Comparison of ENCODE assay signal across 26 cellular contexts in the genomic region with DNA sequence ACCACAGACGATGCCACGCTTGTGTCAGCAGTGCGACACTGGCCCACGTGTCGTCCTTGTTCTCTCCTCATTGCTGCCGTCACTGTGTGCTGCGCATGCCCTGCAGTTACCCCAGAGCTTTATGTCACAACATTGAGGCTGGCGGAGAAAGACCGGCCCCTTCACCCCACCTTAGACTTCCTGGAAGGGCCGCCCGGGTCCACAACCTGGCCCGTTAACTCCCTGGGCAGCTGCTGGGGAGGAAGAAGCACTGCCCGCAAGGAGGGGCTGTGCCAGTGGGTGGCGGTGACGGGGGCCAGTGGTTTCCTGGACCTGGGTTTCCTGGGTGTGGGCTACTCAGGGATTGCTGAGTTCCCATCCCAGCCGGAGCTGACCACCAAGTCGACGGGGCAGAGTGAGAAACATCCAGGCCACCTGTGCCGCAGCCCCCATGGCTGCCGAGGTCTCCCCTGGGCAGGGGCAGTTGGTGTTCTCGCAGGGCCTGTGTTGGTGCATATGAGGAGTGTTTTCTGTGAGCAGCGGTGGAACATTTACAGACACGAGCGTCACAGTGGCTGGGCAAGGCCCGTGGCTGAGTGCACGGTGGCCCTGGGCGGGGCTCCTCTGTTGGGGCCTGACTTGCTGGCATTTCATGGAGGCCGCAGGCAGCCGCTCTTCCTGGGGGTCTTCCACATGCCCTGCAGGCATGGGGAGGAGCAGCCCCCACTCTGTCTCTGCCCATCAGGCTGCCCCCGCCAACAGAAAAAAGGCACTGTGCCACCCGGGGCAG. TPM values are rescaled to one million over a fixed set of nuclear protein-coding genes. Genes with fewer than 3 reads are reported as not detected.
DNase-seq lines count a peak whose midpoint lies in the region; ATAC-seq, FAIRE-seq and TF ChIP-seq lines count a peak whose summit lies in the region.
"Had no signal": no experiment of that assay in that cellular context is flagged by ENCODE, and none has a peak within 500 bp of the region (broad histone marks: within the 10 kb centered on the region; RNA-seq: fewer than 3 reads in every experiment).

No MANE protein-coding gene starts in this region.

- peaks cover 0 to 90% of the 10 kb centered on the region in 2 experiments; a peak in 3 of 4 replicates for H3K79me2 ChIP-seq in H1 (ENCODE audit: control insufficient read depth in 1 of 2, insufficient read depth in 2 of 2, low read length in 2 of 2)

- WGBS in H1 (ENCODE audit: extremely low coverage in 1 of 2, insufficient coverage in 1 of 2, insufficient read length in 1 of 2, insufficient replicate concordance in 2 of 2, low coverage in 1 of 2, low lambda C conversion rate in 2 of 2, missing lambda C conversion rate in 1 of 2), 2 experiments: 95% methylated on average over 30 of the region's 31 CpGs; no CpG with 5 or more reads in 1 of the 2 experiments
- 80 to 84% methylated on average over 5 to 30 of the region's 31 CpGs for WGBS in upper lobe of left lung, 2 donors

- no peak overlapping the region for H3K18ac ChIP-seq in H1 (ENCODE audit: extremely low read depth, low read length)

- H3K23ac ChIP-seq in H1 (ENCODE audit: insufficient read length): no peak overlapping the region

- peaks cover 2% of the 10 kb centered on the region; the same call in 1 of the 2 replicates for H3K27me3 Mint-ChIP-seq in HFFc6 (ENCODE audit: insufficient read depth)
- no peaks in the 10 kb centered on the region for H3K27me3 Mint-ChIP-seq in T-helper 2 cell treated with Interferon-gamma antibody and Interleukin-4, amounts not matched to agents 5 μg/mL and 100 μg/mL, for 36 hours (ENCODE audit: low read depth)
- H3K27me3 Mint-ChIP-seq: stimulated activated naive CD8-positive, alpha-beta T cell treated with anti-CD3 and anti-CD28 coated beads, Interleukin-15, Interleukin-2, amounts not matched to agents 100 ng/mL and 50 ng/mL, for 24 hours had no signal

- H3K36me3 Mint-ChIP-seq in HFFc6 (ENCODE audit: low read depth): peaks cover 38% of the 10 kb centered on the region
- H3K36me3 Mint-ChIP-seq in T-helper 2 cell treated with Interferon-gamma antibody and Interleukin-4, amounts not matched to agents 5 μg/mL and 100 μg/mL, for 36 hours (ENCODE audit: low read depth): peaks cover 37% of the 10 kb centered on the region

- H4K8ac ChIP-seq in H1 (ENCODE audit: extremely low read depth, insufficient read depth, low read length): peak overlapping the region; percentile 57; the same call in 1 of the 2 replicates

- H3K56ac ChIP-seq in H1 (replicated peaks; ENCODE audit: insufficient read length, low read depth, low read length): no peak overlapping the region

- TF ChIP-seq POLR2A in H1 (IDR thresholded peaks at IDR 0.05; ENCODE audit: control extremely low read depth in 1 of 2, low read depth in 2 of 2, low read length in 2 of 2): no peak
- peak in 1 of 4 donors; percentile 57 for TF ChIP-seq POLR2A in upper lobe of left lung (IDR thresholded peaks at IDR 0.05)

- POLR2A ChIA-PET in H1 (lab: Charles Lee; ENCODE audit: partially characterized antibody): no interaction called here

- intact Hi-C loops in Right ventricle myocardium inferior (cut with DNase I): no loop called here
- intact Hi-C loops in left ventricle myocardium inferior (cut with micrococcal nuclease): no loop called here
- intact Hi-C loops in mucosa of descending colon (cut with DNase I, micrococcal nuclease): no loop called here

- TF ChIP-seq EP300 in H1 (IDR thresholded peaks at IDR 0.05; ENCODE audit: borderline replicate concordance in 1 of 2, low read depth in 2 of 2, low read length in 2 of 2) (no peak), upper lobe of left lung (IDR thresholded peaks at IDR 0.05) (peak in 3 of 4 donors; percentile 27 to 91 (median 52))

- H3K27me3 ChIP-seq in left ventricle myocardium inferior (ENCODE audit: low read depth) (no peaks in the 10 kb centered on the region), H1 (replicated peaks in 1 of 4; ENCODE audit: control insufficient read depth in 3 of 4, extremely low read depth in 1 of 4, insufficient read depth in 3 of 4, low read length in 3 of 4) (no peaks in the 10 kb centered on the region), upper lobe of left lung (no peaks in the 10 kb centered on the region)
- H3K27me3 ChIP-seq: colonic mucosa, sigmoid colon had no signal

- no peak overlapping the region for H3K4ac ChIP-seq in H1 (replicated peaks; ENCODE audit: insufficient read length, low read depth, low read length)

- no peak overlapping the region for H3K4me3 Mint-ChIP-seq in HFFc6
- H3K4me3 Mint-ChIP-seq in T-helper 2 cell treated with Interferon-gamma antibody and Interleukin-4, amounts not matched to agents 5 μg/mL and 100 μg/mL, for 36 hours: no peak overlapping the region
- H3K4me3 Mint-ChIP-seq: stimulated activated naive CD8-positive, alpha-beta T cell treated with anti-CD3 and anti-CD28 coated beads, Interleukin-15, Interleukin-2, amounts not matched to agents 100 ng/mL and 50 ng/mL, for 24 hours had no signal

- no peak for TF ChIP-seq RAD21 in H1 (IDR thresholded peaks at IDR 0.05 in 1 of 2, conservative IDR thresholded peaks at IDR 0.05 in 1 of 2; ENCODE audit: low read depth in 2 of 2, low read length in 2 of 2)

- no peak overlapping the region for H2BK120ac ChIP-seq in H1 (replicated peaks; ENCODE audit: low read depth, low read length)

- peaks cover 35% of the 10 kb centered on the region for H3K79me1 ChIP-seq in H1 (ENCODE audit: low read depth, low read length)

- peaks cover 14% of the 10 kb centered on the region for H3K36me3 ChIP-seq in left ventricle myocardium inferior
- H3K36me3 ChIP-seq in H1 (ENCODE audit: control insufficient read depth in 2 of 4, insufficient read depth in 4 of 4, low read length in 3 of 4): peaks cover 2 to 5% (median 3%) of the 10 kb centered on the region in 4 experiments; a peak in 4 of 8 replicates
- H3K36me3 ChIP-seq in mucosa of descending colon (ENCODE audit: low read depth): no peaks in the 10 kb centered on the region
- peaks cover 0 to 25% (median 13%) of the 10 kb centered on the region in 4 donors for H3K36me3 ChIP-seq in upper lobe of left lung
- H3K36me3 ChIP-seq: colonic mucosa had no signal

- no peak overlapping the region for H2BK20ac ChIP-seq in H1 (ENCODE audit: low read length)

- FAIRE-seq in H1 (lab: Jason Lieb, UNC): no peak
- FAIRE-seq: A204.1, GM12892 had no signal

- H4K5ac ChIP-seq in H1 (ENCODE audit: insufficient read length, low read depth, low read length): no peak overlapping the region

- ATAC-seq in Right ventricle myocardium inferior: no peak
- peak; percentile 44 for ATAC-seq in mucosa of descending colon
- peak; percentile 53 to 58 for ATAC-seq in upper lobe of left lung (ENCODE audit: low FRiP score in 2 of 2)

- CTCF ChIA-PET in H1 (lab: Charles Lee; ENCODE audit: partially characterized antibody): no interaction called here

- H2BK5ac ChIP-seq in H1 (ENCODE audit: low read depth, low read length): no peak overlapping the region; the same call in 1 of the 2 replicates

- H3K14ac ChIP-seq in H1 (ENCODE audit: insufficient read length): no peak overlapping the region

- H3K4me2 ChIP-seq in H1 (ENCODE audit: insufficient read depth in 1 of 2, low read depth in 2 of 2, low read length in 2 of 2): no peak overlapping the region

- H3K27ac ChIP-seq in left ventricle myocardium inferior (replicated peaks): no peak overlapping the region
- no peak overlapping the region for H3K27ac ChIP-seq in H1 (ENCODE audit: low read depth, low read length)
- H3K27ac ChIP-seq in upper lobe of left lung: peak overlapping the region; percentile 58 to 75 (median 69)
- H3K27ac ChIP-seq: C4-2B, colonic mucosa, sigmoid colon, VCaP had no signal

- TF ChIP-seq CTCF in left ventricle myocardium inferior (IDR thresholded peaks at IDR 0.05; ENCODE audit: borderline replicate concordance) (no peak), H1 (IDR thresholded peaks at IDR 0.05; ENCODE audit: control extremely low read depth in 1 of 3, insufficient read depth in 1 of 3, low read depth in 1 of 3, low read length in 3 of 3) (no peak), mucosa of descending colon (IDR thresholded peaks at IDR 0.05) (no peak), upper lobe of left lung (IDR thresholded peaks at IDR 0.05) (no peak), HFFc6 (IDR thresholded peaks at IDR 0.05) (no peak)

- H2AK5ac ChIP-seq in H1 (ENCODE audit: low read depth, low read length): no peak overlapping the region

- no peaks in the 10 kb centered on the region for H3K9me3 Mint-ChIP-seq in HFFc6
- H3K9me3 Mint-ChIP-seq in T-helper 2 cell treated with Interferon-gamma antibody and Interleukin-4, amounts not matched to agents 5 μg/mL and 100 μg/mL, for 36 hours: no peaks in the 10 kb centered on the region
- H3K9me3 Mint-ChIP-seq: stimulated activated naive CD8-positive, alpha-beta T cell treated with anti-CD3 and anti-CD28 coated beads, Interleukin-15, Interleukin-2, amounts not matched to agents 100 ng/mL and 50 ng/mL, for 24 hours had no signal

- no peak overlapping the region for H2BK15ac ChIP-seq in H1 (ENCODE audit: low read length)

- H3K4me1 ChIP-seq in left ventricle myocardium inferior (no peaks in the 10 kb centered on the region), H1 (replicated peaks in 1 of 4; ENCODE audit: control insufficient read depth in 3 of 4, insufficient read depth in 4 of 4, low read length in 3 of 4) (peaks cover 0 to 2% (median 0%) of the 10 kb centered on the region in 4 experiments; a peak in 3 of 7 replicates), mucosa of descending colon (ENCODE audit: low read depth) (no peaks in the 10 kb centered on the region), upper lobe of left lung (peaks cover 0 to 13% (median 2%) of the 10 kb centered on the region in 4 donors)
- H3K4me1 ChIP-seq: colonic mucosa, sigmoid colon had no signal

- H2BK12ac ChIP-seq in H1 (ENCODE audit: low read depth, low read length): no peak overlapping the region

- H3K9ac ChIP-seq in H1 (replicated peaks in 1 of 4; ENCODE audit: extremely low read depth in 1 of 4, low read depth in 3 of 4, low read length in 3 of 4): no peak overlapping the region

- peaks cover 11 to 20% of the 10 kb centered on the region in 2 experiments for H4K20me1 ChIP-seq in H1 (replicated peaks in 1 of 2; ENCODE audit: control insufficient read depth in 1 of 2, insufficient read depth in 2 of 2, low read length in 2 of 2)

- H2AFZ ChIP-seq in H1 (ENCODE audit: low read length): no peak overlapping the region

- no peak overlapping the region for H4K91ac ChIP-seq in H1 (replicated peaks; ENCODE audit: insufficient read length, low read length)

- H3K9me3 ChIP-seq in left ventricle myocardium inferior (replicated peaks) (no peaks in the 10 kb centered on the region), H1 (ENCODE audit: insufficient read depth in 2 of 2, low read depth in 1 of 2, low read length in 1 of 2) (no peaks in the 10 kb centered on the region), mucosa of descending colon (no peaks in the 10 kb centered on the region), upper lobe of left lung (no peaks in the 10 kb centered on the region)
- H3K9me3 ChIP-seq: colonic mucosa, sigmoid colon had no signal

- H3K4me1 Mint-ChIP-seq in HFFc6 (ENCODE audit: low read depth): no peaks in the 10 kb centered on the region
- peaks cover 9% of the 10 kb centered on the region for H3K4me1 Mint-ChIP-seq in T-helper 2 cell treated with Interferon-gamma antibody and Interleukin-4, amounts not matched to agents 5 μg/mL and 100 μg/mL, for 36 hours (ENCODE audit: low read depth)

- DNase-seq in Right ventricle myocardium inferior (ENCODE audit: missing footprints) (peak; percentile 84), left ventricle myocardium inferior (no peak), H1 (ENCODE audit: low read depth in 1 of 2, low spot score in 2 of 2) (no peak), mucosa of descending colon (no peak), upper lobe of left lung (peak in 1 of 2 donors; percentile 81), HFFc6 (no peak), dermis blood vessel endothelial cell (no peak)
- DNase-seq in T-helper 2 cell treated with Interferon-gamma antibody and Interleukin-4, amounts not matched to agents 5 μg/mL and 100 μg/mL, for 36 hours (ENCODE audit: low spot score): no peak
- DNase-seq: activated naive CD4-positive, alpha-beta T cell treated with Interleukin-2 at 50 U/mL for 16 hours; colonic mucosa; DMS153; H7; hypothalamus; MM.1S; NCI-H748 treated with DMSO at 0.1 percent for 48 hours; SIG-M5; sigmoid colon had no signal

- H3K27ac Mint-ChIP-seq in HFFc6: no peak overlapping the region
- H3K27ac Mint-ChIP-seq in T-helper 2 cell treated with Interferon-gamma antibody and Interleukin-4, amounts not matched to agents 5 μg/mL and 100 μg/mL, for 36 hours: no peak overlapping the region
- H3K27ac Mint-ChIP-seq: stimulated activated naive CD8-positive, alpha-beta T cell treated with anti-CD3 and anti-CD28 coated beads, Interleukin-15, Interleukin-2, amounts not matched to agents 100 ng/mL and 50 ng/mL, for 24 hours had no signal

- H3K4me3 ChIP-seq in left ventricle myocardium inferior (no peak overlapping the region), H1 (ENCODE audit: extremely low read depth in 1 of 4, insufficient read depth in 2 of 4, low read depth in 3 of 4, low read length in 4 of 4) (no peak overlapping the region), mucosa of descending colon (no peak overlapping the region), upper lobe of left lung (no peak overlapping the region)
- H3K4me3 ChIP-seq: colonic mucosa, sigmoid colon had no signal

- H3K23me2 ChIP-seq in H1 (ENCODE audit: low read depth, low read length): peaks cover 2% of the 10 kb centered on the region; the same call in 1 of the 2 replicates

RNA-seq across cellular contexts. Expression of a gene that starts 23.1 kb away (rescaled TPM):
- total RNA-seq in Right ventricle myocardium inferior: 46.7 TPM
- 48.7 TPM for total RNA-seq in left ventricle myocardium inferior
- 81.9 and 84.8 TPM in 2 replicates for total RNA-seq in H1 (2021; fragmentation: NEBNext Ultra II Directional; extraction: Animal tissue kit (Norgen Biotek cat#: 25700))
- polyA plus RNA-seq in H1 (2011; rRNA removed): 35.5 and 43.6 TPM in 2 replicates
- 51.7 TPM for polyA plus RNA-seq in H1 (2011; cell fraction: cytosol; rRNA removed)
- 54.2 TPM for polyA plus RNA-seq in H1 (2011; cell fraction: nucleus; rRNA removed)
- 68.2 to 75.6 TPM (median 71.3 TPM) in 4 replicates for polyA plus RNA-seq in H1 (2012, experiment 1 of 2)
- 27.7 TPM for polyA plus RNA-seq in H1 (2012, experiment 2 of 2)
- 54.0 TPM for polyA plus RNA-seq in H1 (2013, experiment 1 of 2)
- 54.0 TPM for polyA plus RNA-seq in H1 (2013, experiment 2 of 2)
- 51.8 and 52.5 TPM in 2 replicates for polyA minus RNA-seq in H1 (2011; rRNA and poly(A)+ RNA removed)
- 33.2 TPM for polyA minus RNA-seq in H1 (2011; cell fraction: cytosol; rRNA and poly(A)+ RNA removed)
- polyA minus RNA-seq in H1 (2011; cell fraction: nucleus; rRNA and poly(A)+ RNA removed): 26.5 TPM
- 10 to 100 TPM; 52.7 to 66.4 (median 54.3) TPM for total RNA-seq in mucosa of descending colon
- total RNA-seq in upper lobe of left lung: 10 to 100 TPM; 23.2 to 45.2 (median 37.9) TPM
- total RNA-seq in HFFc6 (2021; fragmentation: NEBNext Ultra II Directional; extraction: Animal tissue kit (Norgen Biotek cat#: 25700)): 100 to 1,000 TPM; 121 to 155 (median 150) TPM
- total RNA-seq in dermis blood vessel endothelial cell: 49.5 and 122 TPM in 2 replicates

RNA-seq across cellular contexts. Expression of a gene that starts 50.3 kb away (rescaled TPM):
- total RNA-seq in Right ventricle myocardium inferior (not detected), left ventricle myocardium inferior (not detected), mucosa of descending colon (under 1 TPM in 1 of 3 donors, not detected in 2; 0.19 TPM), upper lobe of left lung (not detected), dermis blood vessel endothelial cell (not detected in 2 replicates)
- total RNA-seq in H1 (2021; fragmentation: NEBNext Ultra II Directional; extraction: Animal tissue kit (Norgen Biotek cat#: 25700)): not detected in 2 replicates
- polyA plus RNA-seq in H1 (2011; rRNA removed): 0.05 TPM in 1 of 2 replicates, not detected in the other
- not detected for polyA plus RNA-seq in H1 (2011; cell fraction: cytosol; rRNA removed)
- polyA plus RNA-seq in H1 (2011; cell fraction: nucleus; rRNA removed): 0.07 TPM
- polyA plus RNA-seq in H1 (2012, experiment 1 of 2): not detected in 4 replicates
- polyA plus RNA-seq in H1 (2012, experiment 2 of 2): not detected
- polyA plus RNA-seq in H1 (2013, experiment 1 of 2): not detected
- polyA plus RNA-seq in H1 (2013, experiment 2 of 2): not detected
- polyA minus RNA-seq in H1 (2011; rRNA and poly(A)+ RNA removed): not detected in 2 replicates
- polyA minus RNA-seq in H1 (2011; cell fraction: cytosol; rRNA and poly(A)+ RNA removed): not detected
- polyA minus RNA-seq in H1 (2011; cell fraction: nucleus; rRNA and poly(A)+ RNA removed): not detected
- total RNA-seq in HFFc6 (2021; fragmentation: NEBNext Ultra II Directional; extraction: Animal tissue kit (Norgen Biotek cat#: 25700)): not detected
- total RNA-seq: colonic mucosa; OCI-LY7; omental fat pad; sigmoid colon; T-helper 1 cell treated with Interleukin-12 subunit alpha and Interleukin-12 subunit beta and Interleukin-4 antibody, amounts not matched to agents 30 ng/mL and 1 ng/mL, for 36 hours; urinary bladder had no signal
- polyA plus RNA-seq: sigmoid colon, urinary bladder had no signal

RNA-seq across cellular contexts. Expression of a gene that starts 59.4 kb away (rescaled TPM):
- 0.11 TPM for total RNA-seq in Right ventricle myocardium inferior
- 0.85 TPM for total RNA-seq in left ventricle myocardium inferior
- 0.21 TPM in 1 of 2 replicates, not detected in the other for total RNA-seq in H1 (2021; fragmentation: NEBNext Ultra II Directional; extraction: Animal tissue kit (Norgen Biotek cat#: 25700))
- 0.12 and 0.16 TPM in 2 replicates for polyA plus RNA-seq in H1 (2011; rRNA removed)
- 0.12 TPM for polyA plus RNA-seq in H1 (2011; cell fraction: cytosol; rRNA removed)
- polyA plus RNA-seq in H1 (2011; cell fraction: nucleus; rRNA removed): 0.26 TPM
- polyA plus RNA-seq in H1 (2012, experiment 1 of 2): 0.13 TPM in 2 of 4 replicates, not detected in the others
- polyA plus RNA-seq in H1 (2012, experiment 2 of 2): 0.07 TPM
- polyA plus RNA-seq in H1 (2013, experiment 1 of 2): not detected
- polyA plus RNA-seq in H1 (2013, experiment 2 of 2): not detected
- polyA minus RNA-seq in H1 (2011; rRNA and poly(A)+ RNA removed): 0.06 and 0.10 TPM in 2 replicates
- polyA minus RNA-seq in H1 (2011; cell fraction: cytosol; rRNA and poly(A)+ RNA removed): not detected
- not detected for polyA minus RNA-seq in H1 (2011; cell fraction: nucleus; rRNA and poly(A)+ RNA removed)
- under 1 TPM; 0.09 to 0.19 (median 0.09) TPM for total RNA-seq in mucosa of descending colon
- total RNA-seq in upper lobe of left lung: 1 to 10 TPM in 1 of 6 donors, under 1 TPM in 1, not detected in 4; 0.15 to 5.2 TPM
- total RNA-seq in HFFc6 (2021; fragmentation: NEBNext Ultra II Directional; extraction: Animal tissue kit (Norgen Biotek cat#: 25700)): not detected
- total RNA-seq in dermis blood vessel endothelial cell: not detected in 2 replicates
- total RNA-seq: OCI-LY7, omental fat pad had no signal

Comparison
In these comparisons a context has a peak if more than half of its experiments do, and no peak if none do; other contexts are left out.
1. H3K27ac ChIP-seq: peak in upper lobe of left lung (4 of 4); none in left ventricle myocardium inferior (single experiment) and H1 (single experiment).